10 cellular contexts compared by ENCODE assay signal in the genomic region with DNA sequence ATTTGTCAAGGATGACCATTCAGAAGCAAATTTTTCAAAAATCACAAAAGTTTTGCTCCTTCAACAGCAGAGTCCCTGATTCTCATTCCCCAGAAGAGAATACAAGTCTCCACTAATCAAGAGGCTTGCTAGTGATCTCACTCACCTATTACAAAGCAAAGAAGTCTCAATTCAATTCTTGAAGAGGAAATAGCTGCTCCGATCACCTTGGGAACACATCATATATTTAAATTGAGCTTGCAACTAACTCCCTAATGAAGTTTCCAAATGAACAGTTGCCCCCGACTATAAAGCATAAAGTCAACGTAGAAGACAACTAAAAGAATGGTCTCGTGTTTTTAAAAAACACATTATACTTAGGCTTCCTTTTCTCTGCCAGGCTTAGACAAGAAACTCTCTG. TPM values are rescaled to one million over a fixed set of nuclear protein-coding genes. Genes with fewer than 3 reads are reported as not detected.
DNase-seq lines count a peak whose midpoint lies in the region; ATAC-seq and TF ChIP-seq lines count a peak whose summit lies in the region.
"Had no signal": no experiment of that assay in that cellular context is flagged by ENCODE, and none has a peak within 500 bp of the region (broad histone marks: within the 10 kb centered on the region; RNA-seq: fewer than 3 reads in every experiment).

No MANE protein-coding gene starts in this region.

- CTCF ChIA-PET in activated naive CD4-positive, alpha-beta T cell treated with anti-CD3 and anti-CD28 coated beads for 36 hours (lab: Charles Lee): interaction anchor here (3.2 kb wide), 1 partner anchor 113 kb away, joined by 14 read pairs; no protein-coding TSS in a partner anchor

- TF ChIP-seq EP300 in upper lobe of left lung (IDR thresholded peaks at IDR 0.05): no peak

- H3K4me3 ChIP-seq in dorsolateral prefrontal cortex (peak overlapping the region; percentile 66 to 97 (median 87)), muscle layer of duodenum (ENCODE audit: low read depth in 1 of 2, low read length in 2 of 2) (peak overlapping the region; percentile 80 to 82), upper lobe of left lung (peak overlapping the region; percentile 15 to 97 (median 86))

- ATAC-seq in upper lobe of left lung (ENCODE audit: low FRiP score in 2 of 2): no peak
- no peak for ATAC-seq in naive thymus-derived CD8-positive, alpha-beta T cell

- TF ChIP-seq POLR2A in upper lobe of left lung (IDR thresholded peaks at IDR 0.05): no peak

- H3K9me3 Mint-ChIP-seq in activated naive CD4-positive, alpha-beta T cell treated with anti-CD3 and anti-CD28 coated beads for 36 hours: no peaks in the 10 kb centered on the region
- no peaks in the 10 kb centered on the region for H3K9me3 Mint-ChIP-seq in naive thymus-derived CD8-positive, alpha-beta T cell

- H3K4me1 ChIP-seq in muscle layer of duodenum (ENCODE audit: control insufficient read depth in 1 of 2, insufficient read depth in 2 of 2, low read length in 2 of 2) (peaks cover 0 to 4% of the 10 kb centered on the region in 2 donors), upper lobe of left lung (peaks cover 29 to 53% (median 40%) of the 10 kb centered on the region in 4 donors)

- H3K36me3 ChIP-seq in muscle layer of duodenum (ENCODE audit: control insufficient read depth in 1 of 2, insufficient read depth in 2 of 2, low read length in 2 of 2) (no peaks in the 10 kb centered on the region), upper lobe of left lung (no peaks in the 10 kb centered on the region)

- peaks cover 51% of the 10 kb centered on the region for H3K27me3 Mint-ChIP-seq in activated naive CD4-positive, alpha-beta T cell treated with anti-CD3 and anti-CD28 coated beads for 36 hours (ENCODE audit: low read depth)
- H3K27me3 Mint-ChIP-seq in naive thymus-derived CD8-positive, alpha-beta T cell: peaks cover 33 to 78% (median 58%) of the 10 kb centered on the region in 5 donors

- no peak overlapping the region for H3K27ac Mint-ChIP-seq in activated naive CD4-positive, alpha-beta T cell treated with anti-CD3 and anti-CD28 coated beads for 36 hours
- H3K27ac Mint-ChIP-seq in naive thymus-derived CD8-positive, alpha-beta T cell: no peak overlapping the region

- H3K4me1 Mint-ChIP-seq in activated naive CD4-positive, alpha-beta T cell treated with anti-CD3 and anti-CD28 coated beads for 36 hours (ENCODE audit: low read depth): peaks cover 7% of the 10 kb centered on the region
- peaks cover 5 to 19% (median 15%) of the 10 kb centered on the region in 4 donors for H3K4me1 Mint-ChIP-seq in naive thymus-derived CD8-positive, alpha-beta T cell

- DNase-seq in activated naive CD4-positive, alpha-beta T cell treated with anti-CD3 and anti-CD28 coated beads for 36 hours: no peak
- DNase-seq in activated naive CD4-positive, alpha-beta T cell treated with anti-CD3 and anti-CD28 coated beads, Interleukin-2, amount 50 U/mL, for 16 hours: no peak
- DNase-seq in dorsolateral prefrontal cortex (no peak), upper lobe of left lung (no peak), COLO829 (ENCODE audit: low spot score) (no peak)
- no peak for DNase-seq in activated effector memory CD4-positive, alpha-beta T cell treated with anti-CD3 and anti-CD28 coated beads, Interleukin-2, amount 50 U/mL, for 16 hours
- no peak for DNase-seq in naive thymus-derived CD8-positive, alpha-beta T cell
- DNase-seq: MM.1S; stimulated activated CD4-positive, alpha-beta T cell treated with anti-CD3 and anti-CD28 coated beads, Interleukin-4, amount 100 ng/mL, for 1 hour had no signal

- H3K4me3 Mint-ChIP-seq in activated naive CD4-positive, alpha-beta T cell treated with anti-CD3 and anti-CD28 coated beads for 36 hours: peak overlapping the region; percentile 11
- H3K4me3 Mint-ChIP-seq in naive thymus-derived CD8-positive, alpha-beta T cell: peak overlapping the region in 5 of 10 donors; percentile 5 to 88 (median 82)

- POLR2A ChIA-PET in naive thymus-derived CD8-positive, alpha-beta T cell (lab: Charles Lee): no interaction called here

- H3K36me3 Mint-ChIP-seq in activated naive CD4-positive, alpha-beta T cell treated with anti-CD3 and anti-CD28 coated beads for 36 hours (ENCODE audit: low read depth): no peaks in the 10 kb centered on the region
- no peaks in the 10 kb centered on the region for H3K36me3 Mint-ChIP-seq in naive thymus-derived CD8-positive, alpha-beta T cell

- no peaks in the 10 kb centered on the region for H3K27me3 ChIP-seq in dorsolateral prefrontal cortex
- H3K27me3 ChIP-seq in muscle layer of duodenum (ENCODE audit: low read depth, low read length): no peaks in the 10 kb centered on the region
- peaks cover 0 to 5% (median 0%) of the 10 kb centered on the region in 4 donors for H3K27me3 ChIP-seq in upper lobe of left lung

- intact Hi-C loops in activated naive CD4-positive, alpha-beta T cell treated with anti-CD3 and anti-CD28 coated beads for 36 hours (cut with micrococcal nuclease): loop anchor here (5.0 to 10.0 kb wide), 4 partner anchors 110 to 517 kb away; partner anchors contain the start of gene RICTOR
- intact Hi-C loops in dorsolateral prefrontal cortex (cut with DNase I): loop anchor here (5.0 to 10.0 kb wide), 8 partner anchors 113 to 1678 kb away; partner anchors contain the start of gene NIPBL (in 1 of the 2)

- H3K27ac ChIP-seq in dorsolateral prefrontal cortex: peak overlapping the region in 52 of 59 donors; percentile 1 to 99 (median 87)
- H3K27ac ChIP-seq in muscle layer of duodenum (ENCODE audit: low read length): peak overlapping the region; percentile 45
- H3K27ac ChIP-seq in upper lobe of left lung: peak overlapping the region; percentile 92 to 98 (median 94)

- TF ChIP-seq CTCF in dorsolateral prefrontal cortex (IDR thresholded peaks at IDR 0.05 in 54 of 56, conservative IDR thresholded peaks at IDR 0.05 in 2 of 56; ENCODE audit: low read depth in 1 of 56, partially characterized antibody in 56 of 56): no peak
- TF ChIP-seq CTCF in upper lobe of left lung (IDR thresholded peaks at IDR 0.05): no peak

- H3K9me3 ChIP-seq in muscle layer of duodenum (ENCODE audit: control insufficient read depth in 1 of 2, low read length in 2 of 2): no peaks in the 10 kb centered on the region
- no peaks in the 10 kb centered on the region for H3K9me3 ChIP-seq in upper lobe of left lung

- 15 to 25% methylated on average over 4 of the region's 4 CpGs for WGBS in upper lobe of left lung, 2 donors

RNA-seq across cellular contexts. Expression of gene LIFR, which starts 1.6 kb away (rescaled TPM):
- under 1 TPM in 1 of 2 experiments, not detected in 1; 0.20 TPM for total RNA-seq in activated naive CD4-positive, alpha-beta T cell treated with anti-CD3 and anti-CD28 coated beads for 36 hours
- total RNA-seq in dorsolateral prefrontal cortex: 100 to 1,000 TPM in 105 of 120 experiments, 10 to 100 TPM in 15; 63.9 to 237 (median 123) TPM
- 100 to 1,000 TPM in 1 of 6 donors, 10 to 100 TPM in 5; 69.1 to 103 (median 85.8) TPM for total RNA-seq in upper lobe of left lung
- total RNA-seq in naive thymus-derived CD8-positive, alpha-beta T cell: not detected
- not detected for polyA plus RNA-seq in naive thymus-derived CD8-positive, alpha-beta T cell

Comparison
In these comparisons a context has a peak if more than half of its experiments do, and no peak if none do; other contexts are left out.
1. RNA of gene LIFR, which starts 1.6 kb away (total RNA-seq): 63.9 to 237 TPM in dorsolateral prefrontal cortex and 69.1 to 103 TPM in upper lobe of left lung; 0.20 TPM in activated naive CD4-positive, alpha-beta T cell treated with anti-CD3 and anti-CD28 coated beads for 36 hours and not detected in naive thymus-derived CD8-positive, alpha-beta T cell; every median in the first group is over 10 times any median in the second.
2. Peak in every context shown above with its lines, with median percentiles within 50 percentile points of each other: H3K27ac ChIP-seq and H3K4me3 ChIP-seq.